In the genomic region with DNA sequence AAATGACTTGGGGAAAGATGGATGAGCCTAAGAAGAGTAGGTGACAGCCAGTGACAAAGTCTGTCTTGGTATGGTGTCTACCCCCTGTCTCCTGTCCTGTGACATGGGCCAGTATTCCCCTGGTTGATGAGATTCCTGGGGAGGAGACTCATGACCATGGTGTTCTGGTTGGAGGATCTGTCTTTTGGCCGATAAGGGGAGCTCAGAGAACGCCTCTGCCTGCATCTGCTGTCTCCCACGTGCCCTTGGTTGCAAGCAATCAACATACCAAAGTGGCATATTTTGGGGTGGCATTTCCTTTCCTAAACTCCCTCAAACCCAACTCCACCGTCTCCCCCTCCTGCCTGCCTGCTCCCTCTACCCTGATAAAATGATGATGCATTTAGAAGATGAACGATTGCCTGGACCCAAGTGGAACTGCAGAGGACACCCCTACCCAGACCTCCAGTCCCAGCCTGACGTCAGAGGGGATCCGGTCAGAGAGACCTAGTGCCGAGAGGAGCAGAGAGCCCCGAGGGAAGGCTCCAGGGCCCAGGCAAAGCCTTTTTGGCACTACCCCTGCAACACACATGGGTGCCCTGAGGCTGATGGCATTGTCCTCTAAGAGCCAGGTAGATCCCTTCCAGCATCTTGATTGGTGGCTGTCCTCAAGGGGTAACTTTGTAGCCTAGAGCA, we compare ENCODE assay signal across 1 cellular context.
TF ChIP-seq lines count a peak whose summit lies in the region.

No MANE protein-coding gene starts in this region.

TF ChIP-seq in GM12878, 131 proteins besides CTCF, POLR2A, EP300 and RAD21 (continued from another document):
- TF ChIP-seq, protein P1, sequence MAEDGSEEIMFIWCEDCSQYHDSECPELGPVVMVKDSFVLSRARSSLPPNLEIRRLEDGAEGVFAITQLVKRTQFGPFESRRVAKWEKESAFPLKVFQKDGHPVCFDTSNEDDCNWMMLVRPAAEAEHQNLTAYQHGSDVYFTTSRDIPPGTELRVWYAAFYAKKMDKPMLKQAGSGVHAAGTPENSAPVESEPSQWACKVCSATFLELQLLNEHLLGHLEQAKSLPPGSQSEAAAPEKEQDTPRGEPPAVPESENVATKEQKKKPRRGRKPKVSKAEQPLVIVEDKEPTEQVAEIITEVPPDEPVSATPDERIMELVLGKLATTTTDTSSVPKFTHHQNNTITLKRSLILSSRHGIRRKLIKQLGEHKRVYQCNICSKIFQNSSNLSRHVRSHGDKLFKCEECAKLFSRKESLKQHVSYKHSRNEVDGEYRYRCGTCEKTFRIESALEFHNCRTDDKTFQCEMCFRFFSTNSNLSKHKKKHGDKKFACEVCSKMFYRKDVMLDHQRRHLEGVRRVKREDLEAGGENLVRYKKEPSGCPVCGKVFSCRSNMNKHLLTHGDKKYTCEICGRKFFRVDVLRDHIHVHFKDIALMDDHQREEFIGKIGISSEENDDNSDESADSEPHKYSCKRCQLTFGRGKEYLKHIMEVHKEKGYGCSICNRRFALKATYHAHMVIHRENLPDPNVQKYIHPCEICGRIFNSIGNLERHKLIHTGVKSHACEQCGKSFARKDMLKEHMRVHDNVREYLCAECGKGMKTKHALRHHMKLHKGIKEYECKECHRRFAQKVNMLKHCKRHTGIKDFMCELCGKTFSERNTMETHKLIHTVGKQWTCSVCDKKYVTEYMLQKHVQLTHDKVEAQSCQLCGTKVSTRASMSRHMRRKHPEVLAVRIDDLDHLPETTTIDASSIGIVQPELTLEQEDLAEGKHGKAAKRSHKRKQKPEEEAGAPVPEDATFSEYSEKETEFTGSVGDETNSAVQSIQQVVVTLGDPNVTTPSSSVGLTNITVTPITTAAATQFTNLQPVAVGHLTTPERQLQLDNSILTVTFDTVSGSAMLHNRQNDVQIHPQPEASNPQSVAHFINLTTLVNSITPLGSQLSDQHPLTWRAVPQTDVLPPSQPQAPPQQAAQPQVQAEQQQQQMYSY (CRISPR knock-in tag; IDR thresholded peaks at IDR 0.05): no peak
- TF ChIP-seq NR2C1 (IDR thresholded peaks at IDR 0.05) (no peak), BACH1 (IDR thresholded peaks at IDR 0.05; ENCODE audit: borderline replicate concordance) (no peak), CREB1 (IDR thresholded peaks at IDR 0.05; ENCODE audit: low read depth) (no peak), SIN3A (IDR thresholded peaks at IDR 0.05; ENCODE audit: low read depth, low read length) (no peak), POLR2AphosphoS2 (IDR thresholded peaks at IDR 0.05; ENCODE audit: low read depth, low read length) (no peak), TBL1XR1 (IDR thresholded peaks at IDR 0.05; ENCODE audit: low read depth, low read length) (no peak), IRF4 (IDR thresholded peaks at IDR 0.05; ENCODE audit: low read depth, low read length) (no peak), IRF3 (IDR thresholded peaks at IDR 0.05) (no peak), POLR2AphosphoS5 (IDR thresholded peaks at IDR 0.05; ENCODE audit: low read length) (no peak), ZNF24 (IDR thresholded peaks at IDR 0.05) (no peak), NBN (IDR thresholded peaks at IDR 0.05) (no peak), KAT2A (conservative IDR thresholded peaks at IDR 0.05; ENCODE audit: control insufficient read depth, low read depth, low read length) (no peak)
- TF ChIP-seq, protein P2, sequence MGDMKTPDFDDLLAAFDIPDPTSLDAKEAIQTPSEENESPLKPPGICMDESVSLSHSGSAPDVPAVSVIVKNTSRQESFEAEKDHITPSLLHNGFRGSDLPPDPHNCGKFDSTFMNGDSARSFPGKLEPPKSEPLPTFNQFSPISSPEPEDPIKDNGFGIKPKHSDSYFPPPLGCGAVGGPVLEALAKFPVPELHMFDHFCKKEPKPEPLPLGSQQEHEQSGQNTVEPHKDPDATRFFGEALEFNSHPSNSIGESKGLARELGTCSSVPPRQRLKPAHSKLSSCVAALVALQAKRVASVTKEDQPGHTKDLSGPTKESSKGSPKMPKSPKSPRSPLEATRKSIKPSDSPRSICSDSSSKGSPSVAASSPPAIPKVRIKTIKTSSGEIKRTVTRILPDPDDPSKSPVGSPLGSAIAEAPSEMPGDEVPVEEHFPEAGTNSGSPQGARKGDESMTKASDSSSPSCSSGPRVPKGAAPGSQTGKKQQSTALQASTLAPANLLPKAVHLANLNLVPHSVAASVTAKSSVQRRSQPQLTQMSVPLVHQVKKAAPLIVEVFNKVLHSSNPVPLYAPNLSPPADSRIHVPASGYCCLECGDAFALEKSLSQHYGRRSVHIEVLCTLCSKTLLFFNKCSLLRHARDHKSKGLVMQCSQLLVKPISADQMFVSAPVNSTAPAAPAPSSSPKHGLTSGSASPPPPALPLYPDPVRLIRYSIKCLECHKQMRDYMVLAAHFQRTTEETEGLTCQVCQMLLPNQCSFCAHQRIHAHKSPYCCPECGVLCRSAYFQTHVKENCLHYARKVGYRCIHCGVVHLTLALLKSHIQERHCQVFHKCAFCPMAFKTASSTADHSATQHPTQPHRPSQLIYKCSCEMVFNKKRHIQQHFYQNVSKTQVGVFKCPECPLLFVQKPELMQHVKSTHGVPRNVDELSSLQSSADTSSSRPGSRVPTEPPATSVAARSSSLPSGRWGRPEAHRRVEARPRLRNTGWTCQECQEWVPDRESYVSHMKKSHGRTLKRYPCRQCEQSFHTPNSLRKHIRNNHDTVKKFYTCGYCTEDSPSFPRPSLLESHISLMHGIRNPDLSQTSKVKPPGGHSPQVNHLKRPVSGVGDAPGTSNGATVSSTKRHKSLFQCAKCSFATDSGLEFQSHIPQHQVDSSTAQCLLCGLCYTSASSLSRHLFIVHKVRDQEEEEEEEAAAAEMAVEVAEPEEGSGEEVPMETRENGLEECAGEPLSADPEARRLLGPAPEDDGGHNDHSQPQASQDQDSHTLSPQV (IDR thresholded peaks at IDR 0.05): no peak
